Comparison of ENCODE assay signal across 18 cellular contexts in the genomic region with DNA sequence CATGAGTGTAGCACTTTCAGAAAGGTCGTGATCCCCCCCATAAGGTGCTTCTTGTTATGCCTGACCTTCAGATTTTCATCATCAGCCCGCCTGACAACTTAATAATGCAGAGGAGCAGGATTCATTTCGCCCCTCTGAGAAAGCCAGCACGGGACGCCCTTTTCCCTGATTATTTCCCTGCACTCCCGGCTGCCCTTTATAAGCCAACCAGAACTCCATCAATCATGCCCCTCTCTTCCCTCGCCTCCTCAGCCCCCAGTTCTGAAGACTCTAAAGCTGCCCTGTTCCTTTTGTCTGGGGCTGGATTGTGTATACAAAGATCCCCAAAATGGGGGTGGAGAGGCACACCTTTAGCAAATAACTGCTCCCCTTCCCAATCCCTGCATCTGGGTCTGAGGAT.
"Had no signal": no experiment of that assay in that cellular context is flagged by ENCODE, and none has a peak within 500 bp of the region (broad histone marks: within the 10 kb centered on the region; RNA-seq: fewer than 3 reads in every experiment).

No MANE protein-coding gene starts in this region.

- H3K9me3 ChIP-seq: prostate gland had no signal

- H3K4me1 ChIP-seq: prostate gland had no signal

- H3K36me3 ChIP-seq: prostate gland had no signal

- FAIRE-seq: bronchial epithelial cell, colon, keratinocyte, urothelium cell line had no signal

- H3K27ac ChIP-seq: prostate gland, VCaP had no signal

- DNase-seq: activated CD4-positive, alpha-beta T cell treated with anti-CD3 and anti-CD28 coated beads for 36 hours; activated CD8-positive, alpha-beta memory T cell treated with anti-CD3 and anti-CD28 coated beads, Interleukin-2, amount 50 U/mL, for 4 hours; activated CD8-positive, alpha-beta T cell treated with anti-CD3 and anti-CD28 coated beads for 36 hours; activated gamma-delta T cell treated with Interleukin-2 at 50 U/mL for 16 hours; activated naive CD8-positive, alpha-beta T cell treated with anti-CD3 and anti-CD28 coated beads for 36 hours; activated T-cell treated with anti-CD3 and anti-CD28 coated beads, Interleukin-2, amount 50 U/mL, for 72 hours; foreskin melanocyte; midbrain; naive B cell; occipital lobe; stimulated activated CD4-positive, alpha-beta T cell treated with anti-CD3 and anti-CD28 coated beads, Interleukin-4, amount 100 ng/mL, for 24 hours; T-cell had no signal

- H3K4me3 ChIP-seq: prostate gland had no signal

- ATAC-seq: activated CD4-positive, alpha-beta T cell treated with anti-CD3 and anti-CD28 coated beads for 36 hours; activated CD8-positive, alpha-beta T cell treated with anti-CD3 and anti-CD28 coated beads for 36 hours; activated T-cell treated with anti-CD3 and anti-CD28 coated beads, Interleukin-2, amount 50 U/mL, for 72 hours; T-cell had no signal
